ENCODE assay signal across 29 cellular contexts in genomic region chr13:50889317-50889716, GRCh38. TPM values are rescaled to one million over a fixed set of nuclear protein-coding genes. Genes with fewer than 3 reads are reported as not detected.
"Had no signal": no experiment of that assay in that cellular context is flagged by ENCODE, and none has a peak within 500 bp of the region (broad histone marks: within the 10 kb centered on the region; RNA-seq: fewer than 3 reads in every experiment).

No MANE protein-coding gene starts in this region.

- H3K27me3 ChIP-seq: neural progenitor cell, sigmoid colon, transverse colon, uterus had no signal

- DNase-seq: activated CD4-positive, alpha-beta T cell treated with anti-CD3 and anti-CD28 coated beads for 4 hours; activated CD4-positive, alpha-beta T cell treated with anti-CD3 and anti-CD28 coated beads, Interleukin-2, amount 50 U/mL, for 48 hours; activated CD4-positive, CD25-positive, alpha-beta regulatory T cell; activated naive CD4-positive, alpha-beta T cell treated with Interleukin-2 at 50 U/mL for 16 hours; activated naive CD8-positive, alpha-beta T cell treated with anti-CD3 and anti-CD28 coated beads for 36 hours; activated T-cell treated with anti-CD3 and anti-CD28 coated beads, Interleukin-2, amount 50 U/mL, for 48 hours; central memory CD4-positive, alpha-beta T cell; dermis blood vessel endothelial cell; effector memory CD4-positive, alpha-beta T cell; foreskin melanocyte; kidney glomerular epithelial cell; left ventricle myocardium inferior; naive thymus-derived CD4-positive, alpha-beta T cell; retina; sigmoid colon; stimulated activated CD4-positive, alpha-beta T cell treated with anti-CD3 and anti-CD28 coated beads, Interleukin-15, amount 100 ng/mL, for 24 hours; stimulated activated CD8-positive, alpha-beta memory T cell treated with anti-CD3 and anti-CD28 coated beads, Interleukin-4, amount 100 ng/mL, for 48 hours; stimulated activated naive B cell treated with anti-CD40 and anti-IgM and Interleukin-4, amounts not matched to agents 10 μg/mL and 1 μg/mL and 100 μg/mL, for 72 hours; transverse colon; uterus had no signal

- H3K36me3 ChIP-seq: left ventricle myocardium inferior, neural progenitor cell, sigmoid colon, transverse colon, uterus had no signal

- H2AFZ ChIP-seq: neural progenitor cell had no signal

- ATAC-seq: esophagus mucosa; naive thymus-derived CD4-positive, alpha-beta T cell; stimulated activated naive B cell treated with anti-CD40 and anti-IgM and Interleukin-4, amounts not matched to agents 10 μg/mL and 1 μg/mL and 100 μg/mL, for 72 hours had no signal

- H3K4me1 ChIP-seq: sigmoid colon, uterus had no signal

- H3K27ac ChIP-seq: left ventricle myocardium inferior, neural progenitor cell, sigmoid colon, transverse colon, uterus had no signal

- H3K4me3 ChIP-seq: left ventricle myocardium inferior, neural progenitor cell, sigmoid colon, smooth muscle cell, transverse colon, uterus had no signal

- H3K4me2 ChIP-seq: neural progenitor cell, smooth muscle cell had no signal

- FAIRE-seq: astrocyte, endothelial cell of umbilical vein had no signal

- H3K9me3 ChIP-seq: left ventricle myocardium inferior, sigmoid colon, transverse colon, uterus had no signal

- H3K9ac ChIP-seq: neural progenitor cell had no signal

RNA-seq across cellular contexts. Expression of gene DLEU7, which starts 45.8 kb away (rescaled TPM):
- total RNA-seq: activated CD8-positive, alpha-beta memory T cell treated with anti-CD3 and anti-CD28 coated beads for 36 hours; activated naive CD8-positive, alpha-beta T cell treated with anti-CD3 and anti-CD28 coated beads for 36 hours; dermis blood vessel endothelial cell; endothelial cell of umbilical vein; esophagus mucosa; lung microvascular endothelial cell; omental fat pad; uterus had no signal
- polyA plus RNA-seq: endothelial cell of umbilical vein; immature natural killer cell; naive thymus-derived CD4-positive, alpha-beta T cell; smooth muscle cell had no signal
